ENCODE assay signal across 30 cellular contexts in genomic region chr19:27716922-27717321, GRCh38.
"Had no signal": no experiment of that assay in that cellular context is flagged by ENCODE, and none has a peak within 500 bp of the region (broad histone marks: within the 10 kb centered on the region; RNA-seq: fewer than 3 reads in every experiment).

No MANE protein-coding gene starts in this region.

- H3K36me3 Mint-ChIP-seq: stimulated activated memory B cell treated with anti-CD40 and anti-IgM and Interleukin-4, amounts not matched to agents 10 μg/mL and 1 μg/mL and 100 μg/mL, for 72 hours; type B pancreatic cell had no signal

- H3K9me3 ChIP-seq: neutrophil, pancreas, prostate gland, testis, vagina had no signal

- H3K27me3 Mint-ChIP-seq: naive thymus-derived CD4-positive, alpha-beta T cell; stimulated activated memory B cell treated with anti-CD40 and anti-IgM and Interleukin-4, amounts not matched to agents 10 μg/mL and 1 μg/mL and 100 μg/mL, for 72 hours; stimulated activated naive CD8-positive, alpha-beta T cell treated with anti-CD3 and anti-CD28 coated beads, Interleukin-15, amount 100 ng/mL, for 72 hours; type B pancreatic cell had no signal

- H3K4me2 ChIP-seq: smooth muscle cell had no signal

- H3K36me3 ChIP-seq: neutrophil, pancreas, prostate gland, right lobe of liver, sigmoid colon, spleen, suprapubic skin, tibial artery, transverse colon, vagina had no signal

- H3K27me3 ChIP-seq: neutrophil, pancreas, right lobe of liver, sigmoid colon, spleen, suprapubic skin, testis, tibial artery, transverse colon, vagina had no signal

- H3K4me1 Mint-ChIP-seq: naive thymus-derived CD4-positive, alpha-beta T cell; natural killer cell; nephron; stimulated activated memory B cell treated with anti-CD40 and anti-IgM and Interleukin-4, amounts not matched to agents 10 μg/mL and 1 μg/mL and 100 μg/mL, for 72 hours; stimulated activated naive CD8-positive, alpha-beta T cell treated with anti-CD3 and anti-CD28 coated beads, Interleukin-15, amount 100 ng/mL, for 72 hours had no signal

- H3K4me3 Mint-ChIP-seq: naive thymus-derived CD4-positive, alpha-beta T cell; natural killer cell; nephron; stimulated activated memory B cell treated with anti-CD40 and anti-IgM and Interleukin-4, amounts not matched to agents 10 μg/mL and 1 μg/mL and 100 μg/mL, for 72 hours; stimulated activated naive CD8-positive, alpha-beta T cell treated with anti-CD3 and anti-CD28 coated beads, Interleukin-15, amount 100 ng/mL, for 72 hours; type B pancreatic cell had no signal

- DNase-seq: naive thymus-derived CD4-positive, alpha-beta T cell; natural killer cell; nucleus accumbens; pancreas; retina; right cardiac atrium; right lobe of liver; sigmoid colon; spleen; stimulated activated CD4-positive, alpha-beta T cell treated with anti-CD3 and anti-CD28 coated beads, Interleukin-12 subunit alpha, Interleukin-12 subunit beta, amount 100 ng/mL, for 4 hours; stimulated activated CD4-positive, alpha-beta T cell treated with anti-CD3 and anti-CD28 coated beads, Interleukin-1b, Interleukin-23, amount 100 ng/mL, for 48 hours; stimulated activated CD4-positive, alpha-beta T cell treated with anti-CD3 and anti-CD28 coated beads, Interleukin-4, amount 100 ng/mL, for 1 hour; stimulated activated CD4-positive, alpha-beta T cell treated with anti-CD3 and anti-CD28 coated beads, Interleukin-4, amount 100 ng/mL, for 4 hours; stimulated activated CD8-positive, alpha-beta memory T cell treated with anti-CD3 and anti-CD28 coated beads, Interleukin-4, amount 100 ng/mL, for 48 hours; stimulated activated naive CD4-positive, alpha-beta T cell; stimulated activated naive CD8-positive, alpha-beta T cell treated with anti-CD3 and anti-CD28 coated beads, Interleukin-15, amount 100 ng/mL, for 72 hours; stimulated activated naive CD8-positive, alpha-beta T cell treated with anti-CD3 and anti-CD28 coated beads, Interleukin-15, Interleukin-2, amounts not matched to agents 100 U/mL and 50 U/mL, for 24 hours; substantia nigra; testis; tibial artery; transverse colon had no signal

- H3K27ac ChIP-seq: neutrophil, pancreas, prostate gland, right lobe of liver, sigmoid colon, skin epidermis, spleen, suprapubic skin, testis, tibial artery, transverse colon, vagina had no signal

- H3K4me3 ChIP-seq: pancreas, prostate gland, right lobe of liver, sigmoid colon, skin epidermis, smooth muscle cell, spleen, suprapubic skin, testis, tibial artery, transverse colon, vagina had no signal

- ATAC-seq: naive thymus-derived CD4-positive, alpha-beta T cell; natural killer cell; pancreas; right cardiac atrium; right lobe of liver; stimulated activated memory B cell treated with anti-CD40 and anti-IgM and Interleukin-4, amounts not matched to agents 10 μg/mL and 1 μg/mL and 100 μg/mL, for 72 hours; stimulated activated naive CD8-positive, alpha-beta T cell treated with anti-CD3 and anti-CD28 coated beads, Interleukin-15, amount 100 ng/mL, for 72 hours; stimulated activated naive CD8-positive, alpha-beta T cell treated with anti-CD3 and anti-CD28 coated beads, Interleukin-15, Interleukin-2, amounts not matched to agents 100 U/mL and 50 U/mL, for 24 hours had no signal

- H3K4me1 ChIP-seq: pancreas, prostate gland, right lobe of liver, sigmoid colon, spleen, suprapubic skin, testis, tibial artery, transverse colon, vagina had no signal

- H3K27ac Mint-ChIP-seq: naive thymus-derived CD4-positive, alpha-beta T cell; natural killer cell; nephron; stimulated activated memory B cell treated with anti-CD40 and anti-IgM and Interleukin-4, amounts not matched to agents 10 μg/mL and 1 μg/mL and 100 μg/mL, for 72 hours; stimulated activated naive CD8-positive, alpha-beta T cell treated with anti-CD3 and anti-CD28 coated beads, Interleukin-15, amount 100 ng/mL, for 72 hours; type B pancreatic cell had no signal
